In the genomic region with DNA sequence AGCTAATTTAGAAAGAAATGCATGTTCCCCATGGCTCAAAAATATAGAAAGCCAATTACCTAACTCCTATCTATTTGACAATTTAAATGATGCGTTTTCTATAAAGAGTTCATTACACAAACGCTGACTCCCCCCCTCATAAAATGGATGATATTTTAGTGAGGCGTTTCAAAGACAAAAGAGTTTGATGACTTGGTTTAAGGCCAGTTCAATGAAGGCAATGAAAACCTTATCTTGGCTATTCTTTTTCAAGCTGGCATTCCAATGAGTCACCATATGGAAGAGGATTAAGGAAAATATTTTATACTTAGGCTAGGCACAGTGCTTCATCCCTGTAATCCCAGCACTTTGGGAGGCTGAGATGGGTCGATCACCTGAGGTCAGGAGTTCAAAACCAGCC, we compare ENCODE assay signal across 23 cellular contexts.
DNase-seq lines count a peak whose midpoint lies in the region; ATAC-seq and TF ChIP-seq lines count a peak whose summit lies in the region.
"Had no signal": no experiment of that assay in that cellular context is flagged by ENCODE, and none has a peak within 500 bp of the region (broad histone marks: within the 10 kb centered on the region; RNA-seq: fewer than 3 reads in every experiment).

No MANE protein-coding gene starts in this region.

- H4K5ac ChIP-seq in IMR-90 (ENCODE audit: low read depth, low read length) = no peak overlapping the region

- ATAC-seq in IMR-90 (ENCODE audit: low read depth) (no peak), HG03378 (IDR thresholded peaks at IDR 0.05; ENCODE audit: unreplicated experiment) (no peak), gastroesophageal sphincter (no peak)
- ATAC-seq: stimulated activated naive B cell treated with anti-CD40 and anti-IgM and Interleukin-4, amounts not matched to agents 10 μg/mL and 1 μg/mL and 100 μg/mL, for 72 hours had no signal

- peak; percentile 55 for DNase-seq in EH (ENCODE audit: low read depth)
- peak; percentile 48 for DNase-seq in IMR-90
- peak; percentile 18 for DNase-seq in WERI-Rb-1
- peak; percentile 79 for DNase-seq in fibroblast of the aortic adventitia (ENCODE audit: low read depth)
- no peak for DNase-seq in trophoblast cell
- DNase-seq in cardiac septum (ENCODE audit: low spot score) = no peak
- DNase-seq: activated CD4-positive, alpha-beta T cell treated with anti-CD3 and anti-CD28 coated beads for 1 hour; activated naive CD4-positive, alpha-beta T cell treated with Interleukin-2 at 50 U/mL for 16 hours; activated T-cell treated with anti-CD3 and anti-CD28 coated beads, Interleukin-2, amount 50 U/mL, for 48 hours; anterior cingulate cortex; CD4-positive, alpha-beta T cell; DMS153; GF-D8; NCI-H1417; NCI-H2107; NCI-H526; SHP77; small intestine; stimulated activated naive B cell treated with anti-CD40 and anti-IgM and Interleukin-4, amounts not matched to agents 10 μg/mL and 1 μg/mL and 100 μg/mL, for 72 hours; testis had no signal

- peaks cover 3% of the 10 kb centered on the region for H3K36me3 ChIP-seq in IMR-90 (ENCODE audit: control insufficient read depth, insufficient read depth, low read length)
- no peaks in the 10 kb centered on the region for H3K36me3 ChIP-seq in WERI-Rb-1
- H3K36me3 ChIP-seq in trophoblast cell (ENCODE audit: control insufficient read depth in 1 of 2, insufficient read depth in 2 of 2, low read length in 2 of 2) = peaks cover 6 to 7% of the 10 kb centered on the region in 2 experiments
- no peaks in the 10 kb centered on the region for H3K36me3 ChIP-seq in gastroesophageal sphincter
- H3K36me3 ChIP-seq: esophagus muscularis mucosa had no signal

- H2BK12ac ChIP-seq in trophoblast cell (ENCODE audit: low read length) = no peak overlapping the region

- H2BK20ac ChIP-seq in IMR-90 (ENCODE audit: low read depth, low read length) = no peak overlapping the region

- H2BK5ac ChIP-seq in IMR-90 (ENCODE audit: low read depth, low read length, poor library complexity, severe bottlenecking) = no peak overlapping the region
- H2BK5ac ChIP-seq in trophoblast cell (ENCODE audit: low read depth, low read length, poor library complexity) = no peak overlapping the region

- H2BK120ac ChIP-seq in IMR-90 (ENCODE audit: low read depth, low read length) (no peak overlapping the region), trophoblast cell (ENCODE audit: insufficient read depth, low read length, poor library complexity) (no peak overlapping the region)

- BruUV-seq in IMR-90 (replicated peaks; lab: Mats Ljungman, UMichigan) = no TSS peak

- H3K14ac ChIP-seq in IMR-90 (replicated peaks; ENCODE audit: low read depth, low read length) (no peak overlapping the region), trophoblast cell (ENCODE audit: low read length) (no peak overlapping the region)

- H3K56ac ChIP-seq in IMR-90 (ENCODE audit: extremely low read depth, insufficient read depth, low read length) = no peak overlapping the region

- H4K20me1 ChIP-seq in IMR-90 (ENCODE audit: insufficient read depth, low read length) = peaks cover 49% of the 10 kb centered on the region

- no peak overlapping the region for H3K18ac ChIP-seq in IMR-90 (ENCODE audit: low read depth, low read length)
- no peak overlapping the region for H3K18ac ChIP-seq in trophoblast cell (ENCODE audit: low read length)

- TF ChIP-seq EP300 in gastroesophageal sphincter (IDR thresholded peaks at IDR 0.05) = no peak

- POLR2A ChIA-PET in IMR-90 (lab: Charles Lee; ENCODE audit: unreplicated experiment) = no interaction called here

- peaks cover 13 to 82% of the 10 kb centered on the region in 2 experiments for H3K79me1 ChIP-seq in IMR-90 (ENCODE audit: low read depth in 1 of 2, low read length in 2 of 2)
- peaks cover 14% of the 10 kb centered on the region for H3K79me1 ChIP-seq in trophoblast cell (ENCODE audit: low read length)

- no peaks in the 10 kb centered on the region for H3K9me3 ChIP-seq in IMR-90 (ENCODE audit: control insufficient read depth, insufficient read depth, low read length)
- no peaks in the 10 kb centered on the region for H3K9me3 ChIP-seq in WERI-Rb-1 (ENCODE audit: severe bottlenecking)
- no peaks in the 10 kb centered on the region for H3K9me3 ChIP-seq in trophoblast cell (ENCODE audit: insufficient read depth, low read depth, low read length)
- H3K9me3 ChIP-seq in gastroesophageal sphincter = no peaks in the 10 kb centered on the region
- H3K9me3 ChIP-seq: esophagus muscularis mucosa, testis had no signal

- CTCF ChIA-PET in IMR-90 (lab: Yijun Ruan, JAX) = no interaction called here

- no peak overlapping the region for H3K27ac ChIP-seq in IMR-90 (ENCODE audit: insufficient read depth, low read length)
- no peak overlapping the region for H3K27ac ChIP-seq in WERI-Rb-1
- no peak overlapping the region for H3K27ac ChIP-seq in trophoblast cell (ENCODE audit: low read depth, low read length)
- no peak overlapping the region for H3K27ac ChIP-seq in gastroesophageal sphincter
- H3K27ac ChIP-seq: esophagus muscularis mucosa, testis had no signal

- H3K27me3 ChIP-seq in IMR-90 (ENCODE audit: control insufficient read depth, insufficient read depth, low read length) (no peaks in the 10 kb centered on the region), WERI-Rb-1 (ENCODE audit: insufficient read depth, low read depth, severe bottlenecking) (no peaks in the 10 kb centered on the region), trophoblast cell (ENCODE audit: insufficient read depth, low read length) (no peaks in the 10 kb centered on the region), gastroesophageal sphincter (no peaks in the 10 kb centered on the region)
- H3K27me3 ChIP-seq: esophagus muscularis mucosa, testis had no signal

- no peaks in the 10 kb centered on the region for H3K79me2 ChIP-seq in trophoblast cell (ENCODE audit: control insufficient read depth, insufficient read depth, low read length, poor library complexity)

- no peak overlapping the region for H2AK9ac ChIP-seq in IMR-90 (replicated peaks; ENCODE audit: low read depth, low read length, poor library complexity)

- H4K8ac ChIP-seq in IMR-90 (ENCODE audit: low read depth in 2 of 2, low read length in 2 of 2) = no peak overlapping the region
- no peak overlapping the region for H4K8ac ChIP-seq in trophoblast cell (ENCODE audit: low read depth, low read length)

- no peak overlapping the region for H3K23ac ChIP-seq in IMR-90 (ENCODE audit: low read depth, low read length)
- no peak overlapping the region for H3K23ac ChIP-seq in trophoblast cell (ENCODE audit: low read length)

- in situ Hi-C loops in IMR-90 (cut with MboI; ENCODE audit: low sequenced_read_pairs) = no loop called here

- TF ChIP-seq POLR2A in IMR-90 (IDR thresholded peaks at IDR 0.05; ENCODE audit: low read depth, low read length) (no peak), gastroesophageal sphincter (IDR thresholded peaks at IDR 0.05) (no peak)

- H4K91ac ChIP-seq in IMR-90 (ENCODE audit: insufficient read depth, low read depth, low read length) (no peak overlapping the region), trophoblast cell (ENCODE audit: low read depth, low read length) (no peak overlapping the region)

- H3K9ac ChIP-seq in IMR-90 (ENCODE audit: low read depth, low read length) (no peak overlapping the region), trophoblast cell (ENCODE audit: low read length) (no peak overlapping the region)

- TF ChIP-seq CTCF in IMR-90 (conservative IDR thresholded peaks at IDR 0.05; ENCODE audit: low read depth, low read length) (no peak), WERI-Rb-1 (IDR thresholded peaks at IDR 0.05; ENCODE audit: low read depth, low read length) (no peak), fibroblast of the aortic adventitia (IDR thresholded peaks at IDR 0.05; ENCODE audit: insufficient read depth, low read length) (no peak), gastroesophageal sphincter (IDR thresholded peaks at IDR 0.05) (no peak)

- H3K4me3 ChIP-seq in IMR-90 (ENCODE audit: insufficient read depth, low read depth, low read length) (no peak overlapping the region), WERI-Rb-1 (ENCODE audit: low read depth, low read length) (no peak overlapping the region), fibroblast of the aortic adventitia (ENCODE audit: low read depth, low read length) (no peak overlapping the region), trophoblast cell (ENCODE audit: low read depth, low read length) (no peak overlapping the region), gastroesophageal sphincter (no peak overlapping the region)
- H3K4me3 ChIP-seq: esophagus muscularis mucosa, testis had no signal

- TF ChIP-seq RAD21 in IMR-90 (IDR thresholded peaks at IDR 0.05; ENCODE audit: low read length) = no peak

- dilution Hi-C loops in IMR-90 (cut with HindIII; ENCODE audit: low sequenced_read_pairs, unreplicated experiment) = no loop called here

- H3K4me1 ChIP-seq in IMR-90 (ENCODE audit: control insufficient read depth, insufficient read depth, low read length) (peaks cover 19% of the 10 kb centered on the region), trophoblast cell (ENCODE audit: control insufficient read depth in 1 of 2, insufficient read depth in 2 of 2, low read length in 2 of 2) (peaks cover 7 to 16% of the 10 kb centered on the region in 2 experiments), gastroesophageal sphincter (peaks cover 6 to 21% (median 10%) of the 10 kb centered on the region in 3 donors)

- H4K12ac ChIP-seq in trophoblast cell (ENCODE audit: low read depth, low read length) = no peak overlapping the region

- intact Hi-C loops in IMR-90 (cut with micrococcal nuclease) = no loop called here
- intact Hi-C loops in cardiac septum (cut with DNase I) = loop anchor here (10.0 kb wide), 1 partner anchor 282 kb away; no protein-coding TSS in a partner anchor

- no peak overlapping the region for H3K4ac ChIP-seq in IMR-90 (ENCODE audit: low read depth, low read length)
- H3K4ac ChIP-seq in trophoblast cell (ENCODE audit: low read depth, low read length) = no peak overlapping the region

- H3K4me2 ChIP-seq in IMR-90 (ENCODE audit: low read depth, low read length) = no peak overlapping the region
- H3K4me2 ChIP-seq in trophoblast cell (ENCODE audit: low read length) = no peak overlapping the region

- H3K9me1 ChIP-seq in IMR-90 (ENCODE audit: insufficient read depth, low read length) = peaks cover 17% of the 10 kb centered on the region; the same call in 1 of the 2 replicates

- WGBS in IMR-90 (ENCODE audit: extremely low coverage in 2 of 2, insufficient read length in 1 of 2), 2 experiments = 80% methylated on average over 1 of the region's 4 CpGs; no CpG with 5 or more reads in 1 of the 2 experiments
- no CpG with 5 or more reads among the region's 4 CpGs for WGBS in trophoblast cell (ENCODE audit: extremely low coverage, insufficient coverage, insufficient read length)
- 68 to 86% methylated on average over 3 to 4 of the region's 4 CpGs for WGBS in gastroesophageal sphincter (ENCODE audit: low coverage in 1 of 2), 2 donors

- H2AK5ac ChIP-seq in IMR-90 (ENCODE audit: low read depth, low read length) (no peak overlapping the region), trophoblast cell (ENCODE audit: low read length) (no peak overlapping the region)

- H2BK15ac ChIP-seq in IMR-90 (ENCODE audit: low read depth, low read length) = no peak overlapping the region

- H2AFZ ChIP-seq in IMR-90 (replicated peaks; ENCODE audit: low read length, poor library complexity) = no peak overlapping the region
- H2AFZ ChIP-seq in trophoblast cell (ENCODE audit: insufficient read depth, low read length, poor library complexity) = no peak overlapping the region

TF ChIP-seq in IMR-90, 13 proteins besides CTCF, POLR2A, EP300 and RAD21 (continues in another document):
- TF ChIP-seq NFE2L2 (IDR thresholded peaks at IDR 0.05; ENCODE audit: low read depth, low read length) = no peak

Comparison
In these comparisons a context has a peak if more than half of its experiments do, and no peak if none do; other contexts are left out.
1. DNase-seq: peak in EH (single experiment), IMR-90 (single experiment), WERI-Rb-1 (single experiment) and fibroblast of the aortic adventitia (single experiment); none in trophoblast cell (0 of 2) and cardiac septum (single experiment).